ENCODE assay signal across 9 cellular contexts in genomic region chr7:144821069-144821468, GRCh38. TPM values are rescaled to one million over a fixed set of nuclear protein-coding genes. Genes with fewer than 3 reads are reported as not detected.
DNase-seq lines count a peak whose midpoint lies in the region; ATAC-seq and TF ChIP-seq lines count a peak whose summit lies in the region.
"Had no signal": no experiment of that assay in that cellular context is flagged by ENCODE, and none has a peak within 500 bp of the region (broad histone marks: within the 10 kb centered on the region; RNA-seq: fewer than 3 reads in every experiment).

No MANE protein-coding gene starts in this region.

- no peak for TF ChIP-seq CTCF in right lobe of liver (IDR thresholded peaks at IDR 0.05)
- no peak for TF ChIP-seq CTCF in vagina (IDR thresholded peaks at IDR 0.05)

- H3K4me1 ChIP-seq in right lobe of liver: no peaks in the 10 kb centered on the region
- no peaks in the 10 kb centered on the region for H3K4me1 ChIP-seq in vagina

- H3K4me3 ChIP-seq in right lobe of liver (no peak overlapping the region), vagina (no peak overlapping the region)

- H3K27ac ChIP-seq in right lobe of liver (no peak overlapping the region), vagina (no peak overlapping the region)

- ATAC-seq in HG02870 (IDR thresholded peaks at IDR 0.05; ENCODE audit: unreplicated experiment): peak; percentile 32
- ATAC-seq in right lobe of liver: no peak

- WGBS in right lobe of liver (ENCODE audit: insufficient coverage, low coverage, low lambda C conversion rate, missing lambda C conversion rate): 67% methylated on average over 4 of the region's 4 CpGs

- no peaks in the 10 kb centered on the region for H3K36me3 ChIP-seq in right lobe of liver
- no peaks in the 10 kb centered on the region for H3K36me3 ChIP-seq in vagina

- H3K9me3 ChIP-seq in right lobe of liver (no peaks in the 10 kb centered on the region), vagina (no peaks in the 10 kb centered on the region)

- DNase-seq in stimulated activated CD4-positive, alpha-beta T cell treated with anti-CD3 and anti-CD28 coated beads, Interleukin-4, amount 100 ng/mL, for 24 hours: peak; percentile 41
- DNase-seq in stimulated activated CD4-positive, alpha-beta T cell treated with anti-CD3 and anti-CD28 coated beads, Interleukin-12 subunit alpha, Interleukin-12 subunit beta, amount 100 ng/mL, for 4 hours: no peak
- peak; percentile 69 for DNase-seq in NCI-H2171 treated with DMSO at 0.1 percent for 48 hours (lab: John Stamatoyannopoulos, UW)
- no peak for DNase-seq in A172 (ENCODE audit: low spot score)
- no peak for DNase-seq in right lobe of liver
- no peak for DNase-seq in vagina (ENCODE audit: extremely low spot score in 2 of 2)
- no peak for DNase-seq in dermis blood vessel endothelial cell
- DNase-seq: caudate nucleus had no signal

- intact Hi-C loops in right lobe of liver (cut with DNase I) (no loop called here), vagina (cut with DNase I) (no loop called here)

- no peak for TF ChIP-seq POLR2A in right lobe of liver (IDR thresholded peaks at IDR 0.05)
- TF ChIP-seq POLR2A in vagina (IDR thresholded peaks at IDR 0.05): no peak

- H3K27me3 ChIP-seq in right lobe of liver (no peaks in the 10 kb centered on the region), vagina (no peaks in the 10 kb centered on the region)

RNA-seq across cellular contexts. Expression of gene TPK1, which starts 14.8 kb away (rescaled TPM):
- 3.9 and 5.9 TPM in 2 replicates for total RNA-seq in A172 (2014; rRNA removed; shearing (Covaris generic))
- 1 to 10 TPM; 3.1 to 6.7 (median 4.3) TPM for total RNA-seq in right lobe of liver
- 1.7 TPM for total RNA-seq in vagina
- total RNA-seq in dermis blood vessel endothelial cell: 14.8 and 24.1 TPM in 2 replicates

Comparison
In these comparisons a context has a peak if more than half of its experiments do, and no peak if none do; other contexts are left out.
1. DNase-seq: peak in stimulated activated CD4-positive, alpha-beta T cell treated with anti-CD3 and anti-CD28 coated beads, Interleukin-4, amount 100 ng/mL, for 24 hours (single experiment) and NCI-H2171 treated with DMSO at 0.1 percent for 48 hours (single experiment); none in stimulated activated CD4-positive, alpha-beta T cell treated with anti-CD3 and anti-CD28 coated beads, Interleukin-12 subunit alpha, Interleukin-12 subunit beta, amount 100 ng/mL, for 4 hours (single experiment), A172 (single experiment), right lobe of liver (0 of 3), vagina (0 of 2) and dermis blood vessel endothelial cell (single experiment).